ENCODE assay signal across 1 cellular context in the genomic region with DNA sequence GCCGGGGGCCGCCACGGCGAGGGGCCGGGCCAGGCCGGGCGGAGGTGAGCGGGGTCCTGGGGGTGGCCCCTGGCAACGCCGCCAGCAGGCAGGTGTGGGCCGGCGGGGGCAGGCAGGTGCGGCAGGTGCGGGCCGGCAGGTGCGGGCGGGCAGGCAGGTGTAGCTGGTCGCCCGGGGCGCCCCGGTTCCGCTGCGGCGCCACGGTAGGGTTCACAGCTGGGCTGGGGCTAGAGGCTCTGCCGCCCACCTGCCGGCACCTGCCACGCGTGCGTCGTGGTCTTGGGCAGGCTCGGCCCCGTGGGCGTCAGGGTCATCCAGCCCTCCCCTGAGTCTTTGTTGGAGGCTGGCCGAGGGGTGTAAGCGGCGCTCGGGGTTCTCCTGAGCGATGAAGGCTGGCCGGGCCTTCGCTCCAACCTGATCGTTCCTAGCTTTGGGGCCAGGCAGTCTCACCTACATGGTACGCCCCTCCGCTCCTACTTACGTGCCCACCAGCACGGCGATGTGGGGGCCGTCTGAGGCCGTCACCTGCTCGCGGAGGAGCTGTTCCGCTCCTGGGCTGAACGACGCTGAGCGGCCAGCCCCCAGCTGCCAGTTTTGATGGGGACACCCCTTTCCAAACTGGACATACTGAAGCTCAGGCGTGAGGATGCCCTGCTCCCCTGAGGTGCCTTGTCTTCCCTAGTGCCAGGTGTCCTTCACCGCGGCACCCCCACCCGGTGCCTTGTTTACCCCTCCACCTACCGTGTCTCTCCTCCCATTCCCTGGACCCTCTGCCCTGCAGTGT.
TF ChIP-seq lines count a peak whose summit lies in the region.

No MANE protein-coding gene starts in this region.

TF ChIP-seq in HepG2, 621 proteins besides CTCF, POLR2A, EP300 and RAD21 (continued from another document and continues in another):
- TF ChIP-seq, protein P1, sequence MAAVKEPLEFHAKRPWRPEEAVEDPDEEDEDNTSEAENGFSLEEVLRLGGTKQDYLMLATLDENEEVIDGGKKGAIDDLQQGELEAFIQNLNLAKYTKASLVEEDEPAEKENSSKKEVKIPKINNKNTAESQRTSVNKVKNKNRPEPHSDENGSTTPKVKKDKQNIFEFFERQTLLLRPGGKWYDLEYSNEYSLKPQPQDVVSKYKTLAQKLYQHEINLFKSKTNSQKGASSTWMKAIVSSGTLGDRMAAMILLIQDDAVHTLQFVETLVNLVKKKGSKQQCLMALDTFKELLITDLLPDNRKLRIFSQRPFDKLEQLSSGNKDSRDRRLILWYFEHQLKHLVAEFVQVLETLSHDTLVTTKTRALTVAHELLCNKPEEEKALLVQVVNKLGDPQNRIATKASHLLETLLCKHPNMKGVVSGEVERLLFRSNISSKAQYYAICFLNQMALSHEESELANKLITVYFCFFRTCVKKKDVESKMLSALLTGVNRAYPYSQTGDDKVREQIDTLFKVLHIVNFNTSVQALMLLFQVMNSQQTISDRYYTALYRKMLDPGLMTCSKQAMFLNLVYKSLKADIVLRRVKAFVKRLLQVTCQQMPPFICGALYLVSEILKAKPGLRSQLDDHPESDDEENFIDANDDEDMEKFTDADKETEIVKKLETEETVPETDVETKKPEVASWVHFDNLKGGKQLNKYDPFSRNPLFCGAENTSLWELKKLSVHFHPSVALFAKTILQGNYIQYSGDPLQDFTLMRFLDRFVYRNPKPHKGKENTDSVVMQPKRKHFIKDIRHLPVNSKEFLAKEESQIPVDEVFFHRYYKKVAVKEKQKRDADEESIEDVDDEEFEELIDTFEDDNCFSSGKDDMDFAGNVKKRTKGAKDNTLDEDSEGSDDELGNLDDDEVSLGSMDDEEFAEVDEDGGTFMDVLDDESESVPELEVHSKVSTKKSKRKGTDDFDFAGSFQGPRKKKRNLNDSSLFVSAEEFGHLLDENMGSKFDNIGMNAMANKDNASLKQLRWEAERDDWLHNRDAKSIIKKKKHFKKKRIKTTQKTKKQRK (IDR thresholded peaks at IDR 0.05; ENCODE audit: low read length) = no peak
- no peak for TF ChIP-seq ZNF124 (CRISPR knock-in tag; IDR thresholded peaks at IDR 0.05)
- TF ChIP-seq TCF7 (IDR thresholded peaks at IDR 0.05; ENCODE audit: low read depth) = no peak
- TF ChIP-seq HIVEP1 (CRISPR knock-in tag; IDR thresholded peaks at IDR 0.05) = 0 out of 2 replicates have a peak, but pooled peaks have one; percentile 58
- TF ChIP-seq, protein P2, sequence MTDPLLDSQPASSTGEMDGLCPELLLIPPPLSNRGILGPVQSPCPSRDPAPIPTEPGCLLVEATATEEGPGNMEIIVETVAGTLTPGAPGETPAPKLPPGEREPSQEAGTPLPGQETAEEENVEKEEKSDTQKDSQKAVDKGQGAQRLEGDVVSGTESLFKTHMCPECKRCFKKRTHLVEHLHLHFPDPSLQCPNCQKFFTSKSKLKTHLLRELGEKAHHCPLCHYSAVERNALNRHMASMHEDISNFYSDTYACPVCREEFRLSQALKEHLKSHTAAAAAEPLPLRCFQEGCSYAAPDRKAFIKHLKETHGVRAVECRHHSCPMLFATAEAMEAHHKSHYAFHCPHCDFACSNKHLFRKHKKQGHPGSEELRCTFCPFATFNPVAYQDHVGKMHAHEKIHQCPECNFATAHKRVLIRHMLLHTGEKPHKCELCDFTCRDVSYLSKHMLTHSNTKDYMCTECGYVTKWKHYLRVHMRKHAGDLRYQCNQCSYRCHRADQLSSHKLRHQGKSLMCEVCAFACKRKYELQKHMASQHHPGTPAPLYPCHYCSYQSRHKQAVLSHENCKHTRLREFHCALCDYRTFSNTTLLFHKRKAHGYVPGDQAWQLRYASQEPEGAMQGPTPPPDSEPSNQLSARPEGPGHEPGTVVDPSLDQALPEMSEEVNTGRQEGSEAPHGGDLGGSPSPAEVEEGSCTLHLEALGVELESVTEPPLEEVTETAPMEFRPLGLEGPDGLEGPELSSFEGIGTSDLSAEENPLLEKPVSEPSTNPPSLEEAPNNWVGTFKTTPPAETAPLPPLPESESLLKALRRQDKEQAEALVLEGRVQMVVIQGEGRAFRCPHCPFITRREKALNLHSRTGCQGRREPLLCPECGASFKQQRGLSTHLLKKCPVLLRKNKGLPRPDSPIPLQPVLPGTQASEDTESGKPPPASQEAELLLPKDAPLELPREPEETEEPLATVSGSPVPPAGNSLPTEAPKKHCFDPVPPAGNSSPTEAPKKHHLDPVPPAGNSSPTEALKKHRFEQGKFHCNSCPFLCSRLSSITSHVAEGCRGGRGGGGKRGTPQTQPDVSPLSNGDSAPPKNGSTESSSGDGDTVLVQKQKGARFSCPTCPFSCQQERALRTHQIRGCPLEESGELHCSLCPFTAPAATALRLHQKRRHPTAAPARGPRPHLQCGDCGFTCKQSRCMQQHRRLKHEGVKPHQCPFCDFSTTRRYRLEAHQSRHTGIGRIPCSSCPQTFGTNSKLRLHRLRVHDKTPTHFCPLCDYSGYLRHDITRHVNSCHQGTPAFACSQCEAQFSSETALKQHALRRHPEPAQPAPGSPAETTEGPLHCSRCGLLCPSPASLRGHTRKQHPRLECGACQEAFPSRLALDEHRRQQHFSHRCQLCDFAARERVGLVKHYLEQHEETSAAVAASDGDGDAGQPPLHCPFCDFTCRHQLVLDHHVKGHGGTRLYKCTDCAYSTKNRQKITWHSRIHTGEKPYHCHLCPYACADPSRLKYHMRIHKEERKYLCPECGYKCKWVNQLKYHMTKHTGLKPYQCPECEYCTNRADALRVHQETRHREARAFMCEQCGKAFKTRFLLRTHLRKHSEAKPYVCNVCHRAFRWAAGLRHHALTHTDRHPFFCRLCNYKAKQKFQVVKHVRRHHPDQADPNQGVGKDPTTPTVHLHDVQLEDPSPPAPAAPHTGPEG (CRISPR knock-in tag; IDR thresholded peaks at IDR 0.05) = 0 out of 2 replicates have a peak, but pooled peaks have one; percentile 73
- TF ChIP-seq RARG (CRISPR knock-in tag; IDR thresholded peaks at IDR 0.05; ENCODE audit: low read depth) = no peak
- no peak for TF ChIP-seq NFE2 (CRISPR knock-in tag; IDR thresholded peaks at IDR 0.05)
- 0 out of 2 replicates have a peak, but pooled peaks have one; percentile 13 for TF ChIP-seq BRCA1 (CRISPR knock-in tag; IDR thresholded peaks at IDR 0.05)
- TF ChIP-seq ZNF746 (CRISPR knock-in tag; IDR thresholded peaks at IDR 0.05) = no peak
- TF ChIP-seq, protein P3, sequence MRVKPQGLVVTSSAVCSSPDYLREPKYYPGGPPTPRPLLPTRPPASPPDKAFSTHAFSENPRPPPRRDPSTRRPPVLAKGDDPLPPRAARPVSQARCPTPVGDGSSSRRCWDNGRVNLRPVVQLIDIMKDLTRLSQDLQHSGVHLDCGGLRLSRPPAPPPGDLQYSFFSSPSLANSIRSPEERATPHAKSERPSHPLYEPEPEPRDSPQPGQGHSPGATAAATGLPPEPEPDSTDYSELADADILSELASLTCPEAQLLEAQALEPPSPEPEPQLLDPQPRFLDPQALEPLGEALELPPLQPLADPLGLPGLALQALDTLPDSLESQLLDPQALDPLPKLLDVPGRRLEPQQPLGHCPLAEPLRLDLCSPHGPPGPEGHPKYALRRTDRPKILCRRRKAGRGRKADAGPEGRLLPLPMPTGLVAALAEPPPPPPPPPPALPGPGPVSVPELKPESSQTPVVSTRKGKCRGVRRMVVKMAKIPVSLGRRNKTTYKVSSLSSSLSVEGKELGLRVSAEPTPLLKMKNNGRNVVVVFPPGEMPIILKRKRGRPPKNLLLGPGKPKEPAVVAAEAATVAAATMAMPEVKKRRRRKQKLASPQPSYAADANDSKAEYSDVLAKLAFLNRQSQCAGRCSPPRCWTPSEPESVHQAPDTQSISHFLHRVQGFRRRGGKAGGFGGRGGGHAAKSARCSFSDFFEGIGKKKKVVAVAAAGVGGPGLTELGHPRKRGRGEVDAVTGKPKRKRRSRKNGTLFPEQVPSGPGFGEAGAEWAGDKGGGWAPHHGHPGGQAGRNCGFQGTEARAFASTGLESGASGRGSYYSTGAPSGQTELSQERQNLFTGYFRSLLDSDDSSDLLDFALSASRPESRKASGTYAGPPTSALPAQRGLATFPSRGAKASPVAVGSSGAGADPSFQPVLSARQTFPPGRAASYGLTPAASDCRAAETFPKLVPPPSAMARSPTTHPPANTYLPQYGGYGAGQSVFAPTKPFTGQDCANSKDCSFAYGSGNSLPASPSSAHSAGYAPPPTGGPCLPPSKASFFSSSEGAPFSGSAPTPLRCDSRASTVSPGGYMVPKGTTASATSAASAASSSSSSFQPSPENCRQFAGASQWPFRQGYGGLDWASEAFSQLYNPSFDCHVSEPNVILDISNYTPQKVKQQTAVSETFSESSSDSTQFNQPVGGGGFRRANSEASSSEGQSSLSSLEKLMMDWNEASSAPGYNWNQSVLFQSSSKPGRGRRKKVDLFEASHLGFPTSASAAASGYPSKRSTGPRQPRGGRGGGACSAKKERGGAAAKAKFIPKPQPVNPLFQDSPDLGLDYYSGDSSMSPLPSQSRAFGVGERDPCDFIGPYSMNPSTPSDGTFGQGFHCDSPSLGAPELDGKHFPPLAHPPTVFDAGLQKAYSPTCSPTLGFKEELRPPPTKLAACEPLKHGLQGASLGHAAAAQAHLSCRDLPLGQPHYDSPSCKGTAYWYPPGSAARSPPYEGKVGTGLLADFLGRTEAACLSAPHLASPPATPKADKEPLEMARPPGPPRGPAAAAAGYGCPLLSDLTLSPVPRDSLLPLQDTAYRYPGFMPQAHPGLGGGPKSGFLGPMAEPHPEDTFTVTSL (CRISPR knock-in tag; IDR thresholded peaks at IDR 0.05; ENCODE audit: borderline replicate concordance) = no peak
- no peak for TF ChIP-seq ZMYM4 (CRISPR knock-in tag; IDR thresholded peaks at IDR 0.05)
- TF ChIP-seq ZC3H13 (CRISPR knock-in tag; IDR thresholded peaks at IDR 0.05) = 0 out of 2 replicates have a peak, but pooled peaks have one; percentile 43
- TF ChIP-seq ZNF234 (CRISPR knock-in tag; conservative IDR thresholded peaks at IDR 0.05) = no peak
- TF ChIP-seq KDM6A (CRISPR knock-in tag; IDR thresholded peaks at IDR 0.05; ENCODE audit: low read depth) = no peak
- 0 out of 2 replicates have a peak, but pooled peaks have one; percentile 25 for TF ChIP-seq ZNF839 (CRISPR knock-in tag; IDR thresholded peaks at IDR 0.05; ENCODE audit: borderline replicate concordance)
- TF ChIP-seq ZXDC (CRISPR knock-in tag; IDR thresholded peaks at IDR 0.05) = no peak
- no peak for TF ChIP-seq SIX4 (CRISPR knock-in tag; IDR thresholded peaks at IDR 0.05)
- TF ChIP-seq SALL1 (CRISPR knock-in tag; IDR thresholded peaks at IDR 0.05) = peak; percentile 41; the same call in 1 of the 2 replicates
- TF ChIP-seq ETV5 (CRISPR knock-in tag; IDR thresholded peaks at IDR 0.05; ENCODE audit: borderline replicate concordance) = no peak
- TF ChIP-seq HCFC1 (IDR thresholded peaks at IDR 0.05; ENCODE audit: low read depth, low read length) = no peak
- no peak for TF ChIP-seq ZNF577 (CRISPR knock-in tag; IDR thresholded peaks at IDR 0.05; ENCODE audit: borderline replicate concordance, low read depth)
- TF ChIP-seq HHEX (CRISPR knock-in tag; IDR thresholded peaks at IDR 0.05) = no peak
- TF ChIP-seq NFIB (CRISPR knock-in tag; IDR thresholded peaks at IDR 0.05; ENCODE audit: borderline replicate concordance) = no peak
- no peak for TF ChIP-seq TRIM22 (IDR thresholded peaks at IDR 0.05)
- TF ChIP-seq ZNF629 (CRISPR knock-in tag; conservative IDR thresholded peaks at IDR 0.05) = no peak
- 0 out of 2 replicates have a peak, but pooled peaks have one; percentile 37 for TF ChIP-seq SAFB2 (CRISPR knock-in tag; IDR thresholded peaks at IDR 0.05; ENCODE audit: borderline replicate concordance, low read depth)
- TF ChIP-seq AGO2 (optimal IDR thresholded peaks at IDR 0.05; ENCODE audit: low read depth, low read length) = peak; percentile 70
- peak; percentile 40; the same call in 1 of the 2 replicates for TF ChIP-seq RBFOX2 (IDR thresholded peaks at IDR 0.05; ENCODE audit: low read depth, low read length)
- no peak for TF ChIP-seq PATZ1 (CRISPR knock-in tag; IDR thresholded peaks at IDR 0.05)
- TF ChIP-seq KDM5A (IDR thresholded peaks at IDR 0.05; ENCODE audit: borderline replicate concordance, low read length) = 0 out of 2 replicates have a peak, but pooled peaks have one; percentile 0
- no peak for TF ChIP-seq NKX3-1 (CRISPR knock-in tag; IDR thresholded peaks at IDR 0.05)
- no peak for TF ChIP-seq NFKB2 (CRISPR knock-in tag; IDR thresholded peaks at IDR 0.05; ENCODE audit: borderline replicate concordance)
- TF ChIP-seq ZNF205 (CRISPR knock-in tag; IDR thresholded peaks at IDR 0.05) = no peak
- TF ChIP-seq ZNF674 (CRISPR knock-in tag; IDR thresholded peaks at IDR 0.05; ENCODE audit: low read depth) = no peak
- no peak for TF ChIP-seq ZNF747 (CRISPR knock-in tag; IDR thresholded peaks at IDR 0.05; ENCODE audit: borderline replicate concordance)
